In the genomic region with DNA sequence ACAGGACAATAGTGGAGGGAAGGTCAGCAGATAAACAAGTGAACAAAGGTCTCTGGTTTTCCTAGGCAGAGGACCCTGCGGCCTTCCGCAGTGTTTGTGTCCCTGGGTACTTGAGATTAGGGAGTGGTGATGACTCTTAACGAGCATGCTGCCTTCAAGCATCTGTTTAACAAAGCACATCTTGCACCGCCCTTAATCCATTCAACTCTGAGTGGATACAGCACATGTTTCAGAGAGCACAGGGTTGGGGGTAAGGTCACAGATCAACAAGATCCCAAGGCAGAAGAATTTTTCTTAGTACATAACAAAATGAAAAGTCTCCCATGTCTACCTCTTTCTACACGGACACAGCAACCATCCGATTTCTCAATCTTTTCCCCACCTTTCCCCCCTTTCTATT, we compare ENCODE assay signal across 7 cellular contexts. TPM values are rescaled to one million over a fixed set of nuclear protein-coding genes. Genes with fewer than 3 reads are reported as not detected.
"Had no signal": no experiment of that assay in that cellular context is flagged by ENCODE, and none has a peak within 500 bp of the region (broad histone marks: within the 10 kb centered on the region; RNA-seq: fewer than 3 reads in every experiment).

No MANE protein-coding gene starts in this region.

RNA-seq across cellular contexts. Expression of gene CLDN3, which starts 26.6 kb away (rescaled TPM):
- total RNA-seq: OCI-LY7, Right ventricle myocardium inferior, Right ventricle myocardium superior, RPMI7951, SJCRH30, SJSA1, SK-MEL-5 had no signal

RNA-seq across cellular contexts. Expression of gene CLDN4, which starts 34.1 kb away (rescaled TPM):
- total RNA-seq: Right ventricle myocardium inferior, SK-MEL-5 had no signal
